ENCODE assay signal across 1 cellular context in the genomic region with DNA sequence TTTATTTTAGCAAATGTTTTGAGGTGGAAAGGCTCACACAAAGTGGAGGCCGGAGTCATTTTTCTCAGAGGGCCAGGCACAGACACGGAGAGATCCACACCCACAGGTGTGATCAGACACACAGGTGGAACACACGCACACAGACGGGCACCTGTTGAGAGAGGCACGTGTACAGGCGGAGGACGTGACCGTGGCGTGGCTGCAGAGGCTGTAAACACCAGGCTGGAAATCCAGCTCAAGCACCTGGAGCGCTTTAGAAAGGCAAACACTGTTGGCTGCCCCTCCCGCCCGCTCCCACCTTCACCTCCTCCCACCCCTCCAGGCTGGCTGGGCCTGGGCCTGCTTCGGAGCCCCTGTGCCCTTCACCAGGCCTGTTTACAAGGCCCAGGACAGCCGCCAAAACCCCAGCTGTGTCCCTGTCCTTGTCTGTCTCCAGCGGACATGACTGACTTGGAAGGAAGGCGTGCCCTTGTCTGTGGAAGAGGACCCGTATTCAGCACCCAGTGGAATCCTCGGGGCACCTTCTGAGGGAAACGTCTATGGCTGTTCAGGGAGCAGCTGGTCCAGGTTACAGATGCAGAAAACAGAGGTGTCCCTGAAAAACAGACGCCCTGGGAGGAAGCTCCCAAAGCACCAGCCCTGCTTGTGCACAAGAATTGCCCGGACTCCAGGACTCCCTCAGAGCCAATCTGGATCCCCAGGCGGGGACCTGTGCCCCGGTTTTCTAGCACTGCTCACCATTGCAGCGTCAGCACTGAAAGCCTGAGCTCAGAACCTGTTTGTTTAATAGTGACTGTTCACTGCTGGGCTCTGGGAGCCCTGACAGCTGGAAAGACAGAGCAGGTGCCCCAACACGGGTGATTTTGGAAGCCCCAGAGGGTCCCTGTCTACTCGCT.
A peak's percentile ranks its signal among the peaks of the same experiment; 100 is the strongest.
TF ChIP-seq lines count a peak whose summit lies in the region.

No MANE protein-coding gene starts in this region.

TF ChIP-seq in HepG2, 621 proteins besides CTCF, POLR2A, EP300 and RAD21 (continued from another document and continues in another):
- TF ChIP-seq, protein P1, sequence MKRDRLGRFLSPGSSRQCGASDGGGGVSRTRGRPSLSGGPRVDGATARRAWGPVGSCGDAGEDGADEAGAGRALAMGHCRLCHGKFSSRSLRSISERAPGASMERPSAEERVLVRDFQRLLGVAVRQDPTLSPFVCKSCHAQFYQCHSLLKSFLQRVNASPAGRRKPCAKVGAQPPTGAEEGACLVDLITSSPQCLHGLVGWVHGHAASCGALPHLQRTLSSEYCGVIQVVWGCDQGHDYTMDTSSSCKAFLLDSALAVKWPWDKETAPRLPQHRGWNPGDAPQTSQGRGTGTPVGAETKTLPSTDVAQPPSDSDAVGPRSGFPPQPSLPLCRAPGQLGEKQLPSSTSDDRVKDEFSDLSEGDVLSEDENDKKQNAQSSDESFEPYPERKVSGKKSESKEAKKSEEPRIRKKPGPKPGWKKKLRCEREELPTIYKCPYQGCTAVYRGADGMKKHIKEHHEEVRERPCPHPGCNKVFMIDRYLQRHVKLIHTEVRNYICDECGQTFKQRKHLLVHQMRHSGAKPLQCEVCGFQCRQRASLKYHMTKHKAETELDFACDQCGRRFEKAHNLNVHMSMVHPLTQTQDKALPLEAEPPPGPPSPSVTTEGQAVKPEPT (CRISPR knock-in tag; IDR thresholded peaks at IDR 0.05; ENCODE audit: low read depth), result no peak
- TF ChIP-seq ZSCAN21 (CRISPR knock-in tag; IDR thresholded peaks at IDR 0.05; ENCODE audit: borderline replicate concordance) (no peak; the same call in none of the 2 replicates), CHD2 (IDR thresholded peaks at IDR 0.05; ENCODE audit: low read depth, low read length) (no peak), POLR2AphosphoS2 (IDR thresholded peaks at IDR 0.05; ENCODE audit: low read depth, low read length) (no peak), ZMYM4 (CRISPR knock-in tag; IDR thresholded peaks at IDR 0.05) (peak; percentile 44; the same call in 1 of the 2 replicates), ZBTB38 (CRISPR knock-in tag; IDR thresholded peaks at IDR 0.05) (no peak), PHF20 (CRISPR knock-in tag; IDR thresholded peaks at IDR 0.05) (no peak), ETV5 (CRISPR knock-in tag; IDR thresholded peaks at IDR 0.05; ENCODE audit: borderline replicate concordance) (peak; percentile 24; the same call in 1 of the 2 replicates), ZNF235 (CRISPR knock-in tag; IDR thresholded peaks at IDR 0.05; ENCODE audit: borderline replicate concordance) (no peak), MBD4 (IDR thresholded peaks at IDR 0.05; ENCODE audit: borderline replicate concordance, low read length) (no peak), ZMAT3 (CRISPR knock-in tag; conservative IDR thresholded peaks at IDR 0.05) (peak; percentile 81; the same call in 1 of the 2 replicates), ZNF225 (CRISPR knock-in tag; IDR thresholded peaks at IDR 0.05) (no peak), ZNF761 (CRISPR knock-in tag; conservative IDR thresholded peaks at IDR 0.05) (no peak), HNRNPUL1 (IDR thresholded peaks at IDR 0.05; ENCODE audit: low read depth, low read length) (no peak), PHF5A (CRISPR knock-in tag; IDR thresholded peaks at IDR 0.05; ENCODE audit: low read depth, unreplicated experiment) (no peak)
- TF ChIP-seq, protein P2, sequence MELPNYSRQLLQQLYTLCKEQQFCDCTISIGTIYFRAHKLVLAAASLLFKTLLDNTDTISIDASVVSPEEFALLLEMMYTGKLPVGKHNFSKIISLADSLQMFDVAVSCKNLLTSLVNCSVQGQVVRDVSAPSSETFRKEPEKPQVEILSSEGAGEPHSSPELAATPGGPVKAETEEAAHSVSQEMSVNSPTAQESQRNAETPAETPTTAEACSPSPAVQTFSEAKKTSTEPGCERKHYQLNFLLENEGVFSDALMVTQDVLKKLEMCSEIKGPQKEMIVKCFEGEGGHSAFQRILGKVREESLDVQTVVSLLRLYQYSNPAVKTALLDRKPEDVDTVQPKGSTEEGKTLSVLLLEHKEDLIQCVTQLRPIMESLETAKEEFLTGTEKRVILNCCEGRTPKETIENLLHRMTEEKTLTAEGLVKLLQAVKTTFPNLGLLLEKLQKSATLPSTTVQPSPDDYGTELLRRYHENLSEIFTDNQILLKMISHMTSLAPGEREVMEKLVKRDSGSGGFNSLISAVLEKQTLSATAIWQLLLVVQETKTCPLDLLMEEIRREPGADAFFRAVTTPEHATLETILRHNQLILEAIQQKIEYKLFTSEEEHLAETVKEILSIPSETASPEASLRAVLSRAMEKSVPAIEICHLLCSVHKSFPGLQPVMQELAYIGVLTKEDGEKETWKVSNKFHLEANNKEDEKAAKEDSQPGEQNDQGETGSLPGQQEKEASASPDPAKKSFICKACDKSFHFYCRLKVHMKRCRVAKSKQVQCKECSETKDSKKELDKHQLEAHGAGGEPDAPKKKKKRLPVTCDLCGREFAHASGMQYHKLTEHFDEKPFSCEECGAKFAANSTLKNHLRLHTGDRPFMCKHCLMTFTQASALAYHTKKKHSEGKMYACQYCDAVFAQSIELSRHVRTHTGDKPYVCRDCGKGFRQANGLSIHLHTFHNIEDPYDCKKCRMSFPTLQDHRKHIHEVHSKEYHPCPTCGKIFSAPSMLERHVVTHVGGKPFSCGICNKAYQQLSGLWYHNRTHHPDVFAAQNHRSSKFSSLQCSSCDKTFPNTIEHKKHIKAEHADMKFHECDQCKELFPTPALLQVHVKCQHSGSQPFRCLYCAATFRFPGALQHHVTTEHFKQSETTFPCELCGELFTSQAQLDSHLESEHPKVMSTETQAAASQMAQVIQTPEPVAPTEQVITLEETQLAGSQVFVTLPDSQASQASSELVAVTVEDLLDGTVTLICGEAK (IDR thresholded peaks at IDR 0.05), result no peak
- TF ChIP-seq, protein P2 (CRISPR knock-in tag; IDR thresholded peaks at IDR 0.05), result peak; percentile 61; the same call in 1 of the 2 replicates
- TF ChIP-seq, protein P3, sequence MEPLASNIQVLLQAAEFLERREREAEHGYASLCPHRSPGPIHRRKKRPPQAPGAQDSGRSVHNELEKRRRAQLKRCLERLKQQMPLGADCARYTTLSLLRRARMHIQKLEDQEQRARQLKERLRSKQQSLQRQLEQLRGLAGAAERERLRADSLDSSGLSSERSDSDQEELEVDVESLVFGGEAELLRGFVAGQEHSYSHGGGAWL (CRISPR knock-in tag; IDR thresholded peaks at IDR 0.05), result no peak; the same call in 1 of the 2 replicates
- TF ChIP-seq, protein P4, sequence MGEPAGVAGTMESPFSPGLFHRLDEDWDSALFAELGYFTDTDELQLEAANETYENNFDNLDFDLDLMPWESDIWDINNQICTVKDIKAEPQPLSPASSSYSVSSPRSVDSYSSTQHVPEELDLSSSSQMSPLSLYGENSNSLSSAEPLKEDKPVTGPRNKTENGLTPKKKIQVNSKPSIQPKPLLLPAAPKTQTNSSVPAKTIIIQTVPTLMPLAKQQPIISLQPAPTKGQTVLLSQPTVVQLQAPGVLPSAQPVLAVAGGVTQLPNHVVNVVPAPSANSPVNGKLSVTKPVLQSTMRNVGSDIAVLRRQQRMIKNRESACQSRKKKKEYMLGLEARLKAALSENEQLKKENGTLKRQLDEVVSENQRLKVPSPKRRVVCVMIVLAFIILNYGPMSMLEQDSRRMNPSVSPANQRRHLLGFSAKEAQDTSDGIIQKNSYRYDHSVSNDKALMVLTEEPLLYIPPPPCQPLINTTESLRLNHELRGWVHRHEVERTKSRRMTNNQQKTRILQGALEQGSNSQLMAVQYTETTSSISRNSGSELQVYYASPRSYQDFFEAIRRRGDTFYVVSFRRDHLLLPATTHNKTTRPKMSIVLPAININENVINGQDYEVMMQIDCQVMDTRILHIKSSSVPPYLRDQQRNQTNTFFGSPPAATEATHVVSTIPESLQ (CRISPR knock-in tag; conservative IDR thresholded peaks at IDR 0.05), result no peak
- TF ChIP-seq, protein P5, sequence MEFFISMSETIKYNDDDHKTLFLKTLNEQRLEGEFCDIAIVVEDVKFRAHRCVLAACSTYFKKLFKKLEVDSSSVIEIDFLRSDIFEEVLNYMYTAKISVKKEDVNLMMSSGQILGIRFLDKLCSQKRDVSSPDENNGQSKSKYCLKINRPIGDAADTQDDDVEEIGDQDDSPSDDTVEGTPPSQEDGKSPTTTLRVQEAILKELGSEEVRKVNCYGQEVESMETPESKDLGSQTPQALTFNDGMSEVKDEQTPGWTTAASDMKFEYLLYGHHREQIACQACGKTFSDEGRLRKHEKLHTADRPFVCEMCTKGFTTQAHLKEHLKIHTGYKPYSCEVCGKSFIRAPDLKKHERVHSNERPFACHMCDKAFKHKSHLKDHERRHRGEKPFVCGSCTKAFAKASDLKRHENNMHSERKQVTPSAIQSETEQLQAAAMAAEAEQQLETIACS (CRISPR knock-in tag; IDR thresholded peaks at IDR 0.05), result no peak
- TF ChIP-seq, protein P6, sequence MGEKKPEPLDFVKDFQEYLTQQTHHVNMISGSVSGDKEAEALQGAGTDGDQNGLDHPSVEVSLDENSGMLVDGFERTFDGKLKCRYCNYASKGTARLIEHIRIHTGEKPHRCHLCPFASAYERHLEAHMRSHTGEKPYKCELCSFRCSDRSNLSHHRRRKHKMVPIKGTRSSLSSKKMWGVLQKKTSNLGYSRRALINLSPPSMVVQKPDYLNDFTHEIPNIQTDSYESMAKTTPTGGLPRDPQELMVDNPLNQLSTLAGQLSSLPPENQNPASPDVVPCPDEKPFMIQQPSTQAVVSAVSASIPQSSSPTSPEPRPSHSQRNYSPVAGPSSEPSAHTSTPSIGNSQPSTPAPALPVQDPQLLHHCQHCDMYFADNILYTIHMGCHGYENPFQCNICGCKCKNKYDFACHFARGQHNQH (CRISPR knock-in tag; IDR thresholded peaks at IDR 0.05), result peak; percentile 23; the same call in 1 of the 2 replicates
- TF ChIP-seq, protein P7, sequence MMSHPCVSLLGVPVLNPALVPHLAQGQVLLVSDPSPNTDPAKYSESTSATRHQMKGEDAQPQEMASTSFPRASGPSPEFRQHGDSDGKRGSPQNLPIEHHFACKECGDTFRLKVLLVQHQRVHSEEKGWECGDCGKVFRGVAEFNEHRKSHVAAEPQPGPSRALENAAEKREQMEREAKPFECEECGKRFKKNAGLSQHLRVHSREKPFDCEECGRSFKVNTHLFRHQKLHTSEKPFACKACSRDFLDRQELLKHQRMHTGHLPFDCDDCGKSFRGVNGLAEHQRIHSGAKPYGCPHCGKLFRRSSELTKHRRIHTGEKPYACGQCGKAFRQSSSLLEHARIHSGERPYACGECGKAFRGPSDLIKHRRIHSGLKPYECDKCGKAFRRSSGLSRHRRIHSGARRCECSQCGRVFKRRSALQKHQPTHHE (CRISPR knock-in tag; IDR thresholded peaks at IDR 0.05; ENCODE audit: borderline replicate concordance), result no peak
- TF ChIP-seq, protein P8, sequence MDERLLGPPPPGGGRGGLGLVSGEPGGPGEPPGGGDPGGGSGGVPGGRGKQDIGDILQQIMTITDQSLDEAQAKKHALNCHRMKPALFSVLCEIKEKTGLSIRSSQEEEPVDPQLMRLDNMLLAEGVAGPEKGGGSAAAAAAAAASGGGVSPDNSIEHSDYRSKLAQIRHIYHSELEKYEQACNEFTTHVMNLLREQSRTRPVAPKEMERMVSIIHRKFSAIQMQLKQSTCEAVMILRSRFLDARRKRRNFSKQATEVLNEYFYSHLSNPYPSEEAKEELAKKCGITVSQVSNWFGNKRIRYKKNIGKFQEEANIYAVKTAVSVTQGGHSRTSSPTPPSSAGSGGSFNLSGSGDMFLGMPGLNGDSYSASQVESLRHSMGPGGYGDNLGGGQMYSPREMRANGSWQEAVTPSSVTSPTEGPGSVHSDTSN (CRISPR knock-in tag; IDR thresholded peaks at IDR 0.05), result no peak
- TF ChIP-seq, protein P9, sequence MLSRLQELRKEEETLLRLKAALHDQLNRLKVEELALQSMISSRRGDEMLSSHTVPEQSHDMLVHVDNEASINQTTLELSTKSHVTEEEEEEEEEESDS (CRISPR knock-in tag; IDR thresholded peaks at IDR 0.05; ENCODE audit: borderline replicate concordance), result 0 out of 2 replicates have a peak, but pooled peaks have one; percentile 21
